Comparison of ENCODE assay signal across 8 cellular contexts in genomic region chr1:228102791-228103620, GRCh38. TPM values are rescaled to one million over a fixed set of nuclear protein-coding genes. Genes with fewer than 3 reads are reported as not detected.
A peak's percentile ranks its signal among the peaks of the same experiment; 100 is the strongest.
DNase-seq lines count a peak whose midpoint lies in the region; ATAC-seq and TF ChIP-seq lines count a peak whose summit lies in the region.

C1orf35 (minus strand) TSS chr1:228103325; CDS start chr1:228103227, 98 bp downstream.

- peaks cover 9% of the 10 kb centered on the region for H3K4me1 ChIP-seq in PC-9 (replicated peaks; ENCODE audit: insufficient read depth)

- peak within 1 kb of the TSS; percentile 45 for H3K4me2 ChIP-seq in PC-9

- ATAC-seq in GM21723 (IDR thresholded peaks at IDR 0.05; ENCODE audit: unreplicated experiment) = peak; percentile 59

- H3K27me3 ChIP-seq in PC-9 (ENCODE audit: insufficient read depth, low read depth) = no peaks in the 10 kb centered on the region

- H3K4me3 ChIP-seq in PC-9 (peak within 1 kb of the TSS; percentile 85), epithelial cell of proximal tubule (ENCODE audit: low read depth, low read length) (peak within 1 kb of the TSS; percentile 89)

- no peak for TF ChIP-seq CTCF in PC-9 (conservative IDR thresholded peaks at IDR 0.05)
- TF ChIP-seq CTCF in epithelial cell of proximal tubule (conservative IDR thresholded peaks at IDR 0.05; ENCODE audit: low read depth, low read length) = no peak

- peak within 1 kb of the TSS; percentile 93 for H2AFZ ChIP-seq in PC-9

- H3K9me2 ChIP-seq in PC-9 (ENCODE audit: insufficient read depth) = no peaks in the 10 kb centered on the region

- POLR2A ChIA-PET in PC-9 (lab: Charles Lee; ENCODE audit: unreplicated experiment) = no interaction called here

- BruUV-seq in PC-9 (replicated peaks; lab: Mats Ljungman, UMichigan) = TSS peak; percentile 1

- H3K27ac ChIP-seq in PC-9 = no peak within 1 kb of the TSS

- H4K20me1 ChIP-seq in PC-9 (ENCODE audit: insufficient read depth) = peaks cover 25% of the 10 kb centered on the region

- peaks cover 9% of the 10 kb centered on the region for H3K79me2 ChIP-seq in PC-9 (ENCODE audit: low read depth)

- in situ Hi-C loops in KBM-7 (cut with MboI; ENCODE audit: low pct_unique_long_range_greater_than_20kb, low sequenced_read_pairs) = no loop called here

- no peaks in the 10 kb centered on the region for H3K9me3 ChIP-seq in PC-9 (ENCODE audit: insufficient read depth, low read depth)

- peak; percentile 97 for DNase-seq in DMS53 (lab: John Stamatoyannopoulos, UW)
- DNase-seq in KBM-7 = peak; percentile 94
- DNase-seq in PC-9 = peak; percentile 79 to 95
- peak; percentile 93 for DNase-seq in activated T-cell treated with anti-CD3 and anti-CD28 coated beads for 48 hours (ENCODE audit: low read depth)
- DNase-seq in epithelial cell of proximal tubule (ENCODE audit: low read depth) = no peak
- peak; percentile 94 for DNase-seq in mucosa of gallbladder (ENCODE audit: low spot score)
- DNase-seq in stimulated activated CD8-positive, alpha-beta memory T cell treated with anti-CD3 and anti-CD28 coated beads, Interleukin-4, amount 100 ng/mL, for 4 hours (ENCODE audit: low read depth in 2 of 2, low spot score in 1 of 2) = peak; percentile 87

- H3F3A ChIP-seq in PC-9 (ENCODE audit: insufficient read depth, low read depth) = peaks cover 47% of the 10 kb centered on the region

- intact Hi-C loops in PC-9 (cut with micrococcal nuclease; ENCODE audit: unreplicated experiment) = loop anchor here (1.0 to 2.0 kb wide), 2 partner anchors 28 to 98 kb away; no protein-coding TSS in a partner anchor

- peaks cover 8% of the 10 kb centered on the region; the same call in 1 of the 2 replicates for H3K36me3 ChIP-seq in PC-9 (ENCODE audit: low read depth)

- CTCF ChIA-PET in PC-9 (lab: Charles Lee) = no interaction called here

RNA-seq across cellular contexts. Expression of gene C1orf35, which starts in this region (rescaled TPM):
- total RNA-seq in PC-9 (2021) (26.4 and 37.6 TPM in 2 replicates), epithelial cell of proximal tubule (23.8 and 27.6 TPM in 2 replicates), mucosa of gallbladder (22.4 TPM)
